Comparison of ENCODE assay signal across 20 cellular contexts in genomic region chr6:24854077-24854670, GRCh38. TPM values are rescaled to one million over a fixed set of nuclear protein-coding genes. Genes with fewer than 3 reads are reported as not detected.
A peak's percentile ranks its signal among the peaks of the same experiment; 100 is the strongest.
DNase-seq lines count a peak whose midpoint lies in the region; ATAC-seq and TF ChIP-seq lines count a peak whose summit lies in the region.
"Had no signal": no experiment of that assay in that cellular context is flagged by ENCODE, and none has a peak within 500 bp of the region (broad histone marks: within the 10 kb centered on the region; RNA-seq: fewer than 3 reads in every experiment).

No MANE protein-coding gene starts in this region.

- H3K27ac Mint-ChIP-seq in activated naive CD8-positive, alpha-beta T cell, result peak overlapping the region; percentile 92
- no peak overlapping the region for H3K27ac Mint-ChIP-seq in activated naive CD8-positive, alpha-beta T cell treated with anti-CD3 and anti-CD28 coated beads, Interleukin-2, amount 50 U/mL, for 24 hours
- H3K27ac Mint-ChIP-seq in immature natural killer cell, result peak overlapping the region in 4 of 6 donors; percentile 14 to 81 (median 32)
- peak overlapping the region; percentile 90 for H3K27ac Mint-ChIP-seq in stimulated activated naive B cell treated with anti-CD40 and anti-IgM and Interleukin-4, amounts not matched to agents 10 μg/mL and 1 μg/mL and 100 μg/mL, for 72 hours

- no peaks in the 10 kb centered on the region for H3K9me3 ChIP-seq in tibial nerve
- H3K9me3 ChIP-seq: gastroesophageal sphincter, right lobe of liver had no signal

- 51 to 52% methylated on average over 3 of the region's 3 CpGs for WGBS in tibial nerve, 2 donors

- H3K27me3 ChIP-seq in tibial nerve, result no peaks in the 10 kb centered on the region
- H3K27me3 ChIP-seq: gastroesophageal sphincter, right lobe of liver had no signal

- ATAC-seq in activated naive CD8-positive, alpha-beta T cell treated with anti-CD3 and anti-CD28 coated beads, Interleukin-2, amount 50 U/mL, for 24 hours, result no peak
- ATAC-seq in stimulated activated naive B cell treated with anti-CD40 and anti-IgM and Interleukin-4, amounts not matched to agents 10 μg/mL and 1 μg/mL and 100 μg/mL, for 72 hours (replicated peaks), result peak in 1 of 2 donors; percentile 12
- ATAC-seq: gastroesophageal sphincter, right lobe of liver had no signal

- H3K9me3 Mint-ChIP-seq in activated naive CD8-positive, alpha-beta T cell (ENCODE audit: low read depth), result no peaks in the 10 kb centered on the region
- H3K9me3 Mint-ChIP-seq in activated naive CD8-positive, alpha-beta T cell treated with anti-CD3 and anti-CD28 coated beads, Interleukin-2, amount 50 U/mL, for 24 hours, result no peaks in the 10 kb centered on the region
- H3K9me3 Mint-ChIP-seq in immature natural killer cell, result no peaks in the 10 kb centered on the region
- H3K9me3 Mint-ChIP-seq in stimulated activated naive B cell treated with anti-CD40 and anti-IgM and Interleukin-4, amounts not matched to agents 10 μg/mL and 1 μg/mL and 100 μg/mL, for 72 hours, result no peaks in the 10 kb centered on the region
- H3K9me3 Mint-ChIP-seq: IgD-negative memory B cell had no signal

- TF ChIP-seq EP300 in tibial nerve (IDR thresholded peaks at IDR 0.05), result no peak

- no peak overlapping the region for H3K4me3 ChIP-seq in tibial nerve
- H3K4me3 ChIP-seq: gastroesophageal sphincter, right lobe of liver had no signal

- no peak for DNase-seq in activated naive CD8-positive, alpha-beta T cell treated with anti-CD3 and anti-CD28 coated beads, Interleukin-2, amount 50 U/mL, for 24 hours
- peak; percentile 4 for DNase-seq in NCI-H82 treated with DMSO at 0.1 percent for 48 hours (lab: John Stamatoyannopoulos, UW; ENCODE audit: unreplicated experiment)
- DNase-seq in immature natural killer cell, result no peak
- no peak for DNase-seq in stimulated activated naive B cell treated with anti-CD40 and anti-IgM and Interleukin-4, amounts not matched to agents 10 μg/mL and 1 μg/mL and 100 μg/mL, for 72 hours
- DNase-seq in DMS53 (lab: John Stamatoyannopoulos, UW), result no peak
- no peak for DNase-seq in HK-2 (ENCODE audit: unreplicated experiment)
- DNase-seq in tibial nerve (ENCODE audit: low spot score in 2 of 2), result no peak
- DNase-seq: Calu3, erythroblast, midbrain, NCI-H2081, NCI-H524 treated with DMSO at 0.1 percent for 48 hours, right lobe of liver, SHP77 treated with DMSO at 0.1 percent for 48 hours had no signal

- peaks cover 0 to 24% (median 10%) of the 10 kb centered on the region in 4 donors for H3K4me1 ChIP-seq in tibial nerve

- no peaks in the 10 kb centered on the region for H3K27me3 Mint-ChIP-seq in activated naive CD8-positive, alpha-beta T cell
- no peaks in the 10 kb centered on the region for H3K27me3 Mint-ChIP-seq in activated naive CD8-positive, alpha-beta T cell treated with anti-CD3 and anti-CD28 coated beads, Interleukin-2, amount 50 U/mL, for 24 hours
- peaks cover 0 to 9% (median 3%) of the 10 kb centered on the region in 3 donors for H3K27me3 Mint-ChIP-seq in immature natural killer cell (ENCODE audit: low read depth in 3 of 3)
- no peaks in the 10 kb centered on the region for H3K27me3 Mint-ChIP-seq in stimulated activated naive B cell treated with anti-CD40 and anti-IgM and Interleukin-4, amounts not matched to agents 10 μg/mL and 1 μg/mL and 100 μg/mL, for 72 hours
- H3K27me3 Mint-ChIP-seq: IgD-negative memory B cell had no signal

- no peak for TF ChIP-seq POLR2A in tibial nerve (IDR thresholded peaks at IDR 0.05)

- H3K36me3 Mint-ChIP-seq in activated naive CD8-positive, alpha-beta T cell, result peaks cover 11% of the 10 kb centered on the region
- H3K36me3 Mint-ChIP-seq in activated naive CD8-positive, alpha-beta T cell treated with anti-CD3 and anti-CD28 coated beads, Interleukin-2, amount 50 U/mL, for 24 hours (ENCODE audit: low read depth), result peaks cover 32% of the 10 kb centered on the region
- peaks cover 14 to 66% (median 56%) of the 10 kb centered on the region in 3 donors for H3K36me3 Mint-ChIP-seq in immature natural killer cell
- peaks cover 35 to 37% of the 10 kb centered on the region in 2 donors for H3K36me3 Mint-ChIP-seq in stimulated activated naive B cell treated with anti-CD40 and anti-IgM and Interleukin-4, amounts not matched to agents 10 μg/mL and 1 μg/mL and 100 μg/mL, for 72 hours

- TF ChIP-seq CTCF in tibial nerve (IDR thresholded peaks at IDR 0.05), result no peak

- H3K27ac ChIP-seq in tibial nerve, result no peak overlapping the region
- H3K27ac ChIP-seq: gastroesophageal sphincter, right lobe of liver had no signal

- H3K4me1 Mint-ChIP-seq in activated naive CD8-positive, alpha-beta T cell (ENCODE audit: low read depth), result peaks cover 56% of the 10 kb centered on the region
- peaks cover 39% of the 10 kb centered on the region for H3K4me1 Mint-ChIP-seq in activated naive CD8-positive, alpha-beta T cell treated with anti-CD3 and anti-CD28 coated beads, Interleukin-2, amount 50 U/mL, for 24 hours
- H3K4me1 Mint-ChIP-seq in immature natural killer cell, result peaks cover 37 to 47% of the 10 kb centered on the region in 2 donors
- peaks cover 37 to 66% of the 10 kb centered on the region in 2 donors for H3K4me1 Mint-ChIP-seq in stimulated activated naive B cell treated with anti-CD40 and anti-IgM and Interleukin-4, amounts not matched to agents 10 μg/mL and 1 μg/mL and 100 μg/mL, for 72 hours

- peaks cover 0 to 13% (median 2%) of the 10 kb centered on the region in 3 donors for H3K36me3 ChIP-seq in tibial nerve
- H3K36me3 ChIP-seq: gastroesophageal sphincter, right lobe of liver had no signal

- no peak overlapping the region for H3K4me3 Mint-ChIP-seq in activated naive CD8-positive, alpha-beta T cell
- no peak overlapping the region for H3K4me3 Mint-ChIP-seq in activated naive CD8-positive, alpha-beta T cell treated with anti-CD3 and anti-CD28 coated beads, Interleukin-2, amount 50 U/mL, for 24 hours
- H3K4me3 Mint-ChIP-seq in immature natural killer cell, result no peak overlapping the region
- peak overlapping the region in 1 of 2 donors; percentile 28 for H3K4me3 Mint-ChIP-seq in stimulated activated naive B cell treated with anti-CD40 and anti-IgM and Interleukin-4, amounts not matched to agents 10 μg/mL and 1 μg/mL and 100 μg/mL, for 72 hours
- H3K4me3 Mint-ChIP-seq: IgD-negative memory B cell had no signal

RNA-seq across cellular contexts. Expression of gene ARMH2, which starts 55.5 kb away (rescaled TPM):
- not detected for polyA plus RNA-seq in immature natural killer cell
- not detected for total RNA-seq in tibial nerve
- total RNA-seq: Calu3, dermis microvascular lymphatic vessel endothelial cell, osteoblast, right lobe of liver, subcutaneous adipose tissue had no signal
